In the genomic region with DNA sequence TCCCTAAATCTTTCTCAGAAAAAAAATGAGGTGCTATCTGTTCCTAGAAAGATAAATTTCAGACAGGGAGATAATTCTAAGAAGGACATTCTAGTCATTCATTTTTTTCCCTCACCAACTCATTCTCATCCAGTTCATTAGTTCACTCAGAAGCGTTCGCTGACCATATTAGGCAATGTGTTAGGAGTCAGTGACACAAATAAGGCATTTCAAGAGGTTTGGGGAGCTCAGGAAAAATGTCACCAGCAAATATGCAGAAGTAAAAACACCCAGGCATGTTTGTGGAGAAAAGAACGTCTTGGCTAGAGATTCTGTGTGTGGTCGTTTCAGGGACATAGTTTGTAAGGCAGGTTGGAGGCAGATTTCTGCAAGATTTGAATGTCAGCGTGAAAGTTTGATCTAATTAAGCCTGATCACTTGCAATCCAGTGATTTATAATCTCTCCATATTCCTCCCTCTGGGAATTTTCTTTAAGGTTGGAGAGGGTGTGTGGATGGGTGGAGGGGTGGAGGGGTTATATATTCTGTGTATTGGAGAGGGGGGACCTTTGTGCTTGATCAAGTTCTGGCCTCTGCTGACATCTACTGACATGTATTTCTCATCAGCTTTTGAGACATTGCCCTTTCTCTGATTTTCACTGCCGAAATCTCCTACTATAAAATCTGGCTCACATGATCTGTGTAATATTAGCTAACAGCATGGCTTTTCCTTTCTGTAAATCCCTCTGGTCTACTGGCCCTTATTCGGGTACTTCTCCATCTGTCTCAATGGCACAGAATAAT, we compare ENCODE assay signal across 15 cellular contexts. TPM values are rescaled to one million over a fixed set of nuclear protein-coding genes. Genes with fewer than 3 reads are reported as not detected.
A peak's percentile ranks its signal among the peaks of the same experiment; 100 is the strongest.
DNase-seq lines count a peak whose midpoint lies in the region; ATAC-seq and TF ChIP-seq lines count a peak whose summit lies in the region.
"Had no signal": no experiment of that assay in that cellular context is flagged by ENCODE, and none has a peak within 500 bp of the region (broad histone marks: within the 10 kb centered on the region; RNA-seq: fewer than 3 reads in every experiment).

No MANE protein-coding gene starts in this region.

- H3K4me1 Mint-ChIP-seq in natural killer cell treated with Interleukin-12 subunit alpha and Interleukin-12 subunit beta and Interleukin-15 and Interleukin-18, amount 100 ng/mL, for 72 hours (ENCODE audit: low read depth in 2 of 2): peaks cover 0 to 10% of the 10 kb centered on the region in 2 donors
- H3K4me1 Mint-ChIP-seq in natural killer cell (peaks cover 0 to 8% of the 10 kb centered on the region in 2 donors), WTC11 (peaks cover 13% of the 10 kb centered on the region)
- H3K4me1 Mint-ChIP-seq: naive thymus-derived CD8-positive, alpha-beta T cell had no signal

- H3K9me3 ChIP-seq in uterus: no peaks in the 10 kb centered on the region

- peak overlapping the region; percentile 15 to 76 for H3K27ac ChIP-seq in uterus
- H3K27ac ChIP-seq: GM23248 had no signal

- no peak for DNase-seq in natural killer cell treated with Interleukin-12 subunit alpha and Interleukin-12 subunit beta and Interleukin-15 and Interleukin-18, amount 100 ng/mL, for 72 hours (ENCODE audit: low spot score)
- DNase-seq in natural killer cell (no peak), WTC11 (ENCODE audit: low spot score) (no peak), iris pigment epithelial cell (ENCODE audit: low read depth) (peak; percentile 79), uterus (no peak), SIG-M5 (lab: John Stamatoyannopoulos, UW) (no peak), NCI-H2081 treated with DMSO at 0.1 percent for 48 hours (lab: John Stamatoyannopoulos, UW) (no peak)
- DNase-seq: activated CD4-positive, CD25-positive, alpha-beta regulatory T cell treated with anti-CD3 and anti-CD28 coated beads, Interleukin-2, amount 50 U/mL, for 72 hours; activated T-cell treated with anti-CD3 and anti-CD28 coated beads, Interleukin-2, amount 50 U/mL, for 24 hours; DMS79 treated with DMSO at 0.1 percent for 48 hours; GM23248; naive thymus-derived CD8-positive, alpha-beta T cell; NCI-H510A treated with DMSO at 0.1 percent for 48 hours had no signal

- no peaks in the 10 kb centered on the region for H3K9me3 Mint-ChIP-seq in natural killer cell treated with Interleukin-12 subunit alpha and Interleukin-12 subunit beta and Interleukin-15 and Interleukin-18, amount 100 ng/mL, for 72 hours
- H3K9me3 Mint-ChIP-seq in natural killer cell (no peaks in the 10 kb centered on the region), WTC11 (no peaks in the 10 kb centered on the region)
- H3K9me3 Mint-ChIP-seq: activated T-cell treated with anti-CD3 and anti-CD28 coated beads, Interleukin-2, amount 50 U/mL, for 24 hours had no signal

- no peaks in the 10 kb centered on the region for H3K36me3 ChIP-seq in uterus

- POLR2A ChIA-PET in WTC11 (lab: Charles Lee): no interaction called here

- CTCF ChIA-PET in WTC11 (lab: Charles Lee): interaction anchor here (0.8 to 1.5 kb wide), 8 partner anchors 12 to 247 kb away, joined by 3 to 12 read pairs (median 4); no protein-coding TSS in a partner anchor

- H3K27ac Mint-ChIP-seq in natural killer cell treated with Interleukin-12 subunit alpha and Interleukin-12 subunit beta and Interleukin-15 and Interleukin-18, amount 100 ng/mL, for 72 hours: no peak overlapping the region
- no peak overlapping the region for H3K27ac Mint-ChIP-seq in natural killer cell
- no peak overlapping the region; the same call in 1 of the 2 replicates for H3K27ac Mint-ChIP-seq in WTC11
- H3K27ac Mint-ChIP-seq: activated T-cell treated with anti-CD3 and anti-CD28 coated beads, Interleukin-2, amount 50 U/mL, for 24 hours; naive thymus-derived CD8-positive, alpha-beta T cell had no signal

- TF ChIP-seq POLR2A in uterus (IDR thresholded peaks at IDR 0.05): peak in 1 of 2 donors; percentile 25

- TF ChIP-seq CTCF in natural killer cell (IDR thresholded peaks at IDR 0.05) (no peak), WTC11 (IDR thresholded peaks at IDR 0.05) (no peak), uterus (IDR thresholded peaks at IDR 0.05) (no peak)

- H3K27me3 Mint-ChIP-seq in natural killer cell treated with Interleukin-12 subunit alpha and Interleukin-12 subunit beta and Interleukin-15 and Interleukin-18, amount 100 ng/mL, for 72 hours: peaks cover 24 to 48% of the 10 kb centered on the region in 2 donors
- H3K27me3 Mint-ChIP-seq in natural killer cell (ENCODE audit: low read depth in 2 of 2) (peaks cover 33 to 51% of the 10 kb centered on the region in 2 donors), WTC11 (ENCODE audit: low read depth) (no peaks in the 10 kb centered on the region)

- ATAC-seq in natural killer cell treated with Interleukin-12 subunit alpha and Interleukin-12 subunit beta and Interleukin-15 and Interleukin-18, amount 100 ng/mL, for 72 hours: peak in 1 of 2 donors; percentile 46
- no peak for ATAC-seq in natural killer cell
- ATAC-seq in WTC11: peak; percentile 94
- no peak for ATAC-seq in HG02588 (IDR thresholded peaks at IDR 0.05; ENCODE audit: unreplicated experiment)

- H3K27me3 ChIP-seq in uterus: no peaks in the 10 kb centered on the region

- intact Hi-C loops in natural killer cell (cut with micrococcal nuclease): no loop called here
- intact Hi-C loops in uterus (cut with DNase I; ENCODE audit: low total_unique reads): no loop called here

- no peaks in the 10 kb centered on the region for H3K36me3 Mint-ChIP-seq in natural killer cell treated with Interleukin-12 subunit alpha and Interleukin-12 subunit beta and Interleukin-15 and Interleukin-18, amount 100 ng/mL, for 72 hours
- H3K36me3 Mint-ChIP-seq in natural killer cell: no peaks in the 10 kb centered on the region
- H3K36me3 Mint-ChIP-seq in WTC11: no peaks in the 10 kb centered on the region
- H3K36me3 Mint-ChIP-seq: naive thymus-derived CD8-positive, alpha-beta T cell had no signal

- peak overlapping the region; percentile 43 for H3K4me3 Mint-ChIP-seq in natural killer cell treated with Interleukin-12 subunit alpha and Interleukin-12 subunit beta and Interleukin-15 and Interleukin-18, amount 100 ng/mL, for 72 hours
- H3K4me3 Mint-ChIP-seq in natural killer cell (no peak overlapping the region), WTC11 (no peak overlapping the region)
- H3K4me3 Mint-ChIP-seq: activated T-cell treated with anti-CD3 and anti-CD28 coated beads, Interleukin-2, amount 50 U/mL, for 24 hours; naive thymus-derived CD8-positive, alpha-beta T cell had no signal

- no peaks in the 10 kb centered on the region for H3K4me1 ChIP-seq in uterus

- H3K4me3 ChIP-seq in uterus: no peak overlapping the region
- H3K4me3 ChIP-seq: GM23248 had no signal

TF ChIP-seq in WTC11, 78 proteins besides CTCF, POLR2A, EP300 and RAD21 (continues in another document):
- TF ChIP-seq USF2 (CRISPR knock-in tag; IDR thresholded peaks at IDR 0.05) (no peak), HMGXB4 (CRISPR knock-in tag; IDR thresholded peaks at IDR 0.05) (no peak), FOXJ3 (CRISPR knock-in tag; IDR thresholded peaks at IDR 0.05; ENCODE audit: borderline replicate concordance) (no peak), MYBL2 (CRISPR knock-in tag; IDR thresholded peaks at IDR 0.05) (no peak)
- TF ChIP-seq, protein P1, sequence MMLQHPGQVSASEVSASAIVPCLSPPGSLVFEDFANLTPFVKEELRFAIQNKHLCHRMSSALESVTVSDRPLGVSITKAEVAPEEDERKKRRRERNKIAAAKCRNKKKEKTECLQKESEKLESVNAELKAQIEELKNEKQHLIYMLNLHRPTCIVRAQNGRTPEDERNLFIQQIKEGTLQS (CRISPR knock-in tag; conservative IDR thresholded peaks at IDR 0.05): no peak

RNA-seq across cellular contexts. Expression of gene MYCT1, which starts 3.6 kb away (rescaled TPM):
- total RNA-seq in natural killer cell treated with Interleukin-12 subunit alpha and Interleukin-12 subunit beta and Interleukin-15 and Interleukin-18, amount 100 ng/mL, for 72 hours: not detected
- total RNA-seq in natural killer cell (under 1 TPM; 0.25 to 0.64 (median 0.55) TPM), WTC11 (2021) (1.4 to 2.0 TPM (median 1.5 TPM) in 3 replicates), uterus (10 to 100 TPM in 3 of 4 donors, 1 to 10 TPM in 1; 10.0 to 30.3 (median 25.3) TPM)
- total RNA-seq: naive thymus-derived CD8-positive, alpha-beta T cell had no signal

RNA-seq across cellular contexts. Expression of gene VIP, which starts 49.3 kb away (rescaled TPM):
- total RNA-seq in natural killer cell treated with Interleukin-12 subunit alpha and Interleukin-12 subunit beta and Interleukin-15 and Interleukin-18, amount 100 ng/mL, for 72 hours: not detected
- total RNA-seq in natural killer cell (not detected), WTC11 (2021) (not detected in 3 replicates), uterus (1 to 10 TPM in 2 of 4 donors, under 1 TPM in 2; 0.59 to 1.4 (median 1.0) TPM)
- total RNA-seq: HT1080; naive thymus-derived CD8-positive, alpha-beta T cell had no signal
